Comparison of ENCODE assay signal across 31 cellular contexts in the genomic region with DNA sequence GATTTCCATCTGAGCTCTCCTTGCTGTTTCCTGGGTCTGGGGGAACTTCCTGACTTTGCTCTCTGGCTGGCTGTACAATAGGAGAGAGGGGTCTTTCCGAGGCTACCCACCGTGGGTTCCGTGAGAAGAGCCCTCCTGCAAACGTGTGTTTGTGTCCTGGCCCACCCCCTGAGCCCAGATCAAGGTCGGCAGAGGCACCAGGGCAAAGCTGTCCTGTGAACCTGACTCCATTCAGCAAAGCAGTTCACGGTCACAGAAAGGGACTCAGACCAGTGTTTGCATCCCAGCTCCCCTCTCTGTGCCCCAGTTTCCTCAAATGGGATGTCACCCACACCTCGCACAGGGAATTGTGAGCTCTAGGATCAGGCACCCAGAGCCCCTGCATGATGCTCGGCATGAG.
"Had no signal": no experiment of that assay in that cellular context is flagged by ENCODE, and none has a peak within 500 bp of the region (broad histone marks: within the 10 kb centered on the region; RNA-seq: fewer than 3 reads in every experiment).

No MANE protein-coding gene starts in this region.

- H3K4me3 ChIP-seq: left lung, lower lobe of right lung, ovary, right atrium auricular region, right lobe of liver, smooth muscle cell, stomach, suprapubic skin, thoracic aorta, tibial artery, uterus had no signal

- H3K4me2 ChIP-seq: smooth muscle cell had no signal

- H3K27ac Mint-ChIP-seq: mesothelial cell of epicardium; natural killer cell; progenitor cell of endocrine pancreas; stimulated activated naive B cell treated with anti-CD40 and anti-IgM and Interleukin-4, amounts not matched to agents 10 μg/mL and 1 μg/mL and 100 μg/mL, for 72 hours had no signal

- H3K36me3 ChIP-seq: left lung, lower lobe of right lung, neutrophil, ovary, right atrium auricular region, right lobe of liver, stomach, suprapubic skin, thoracic aorta, tibial artery, uterus had no signal

- H3K27me3 ChIP-seq: ovary, right atrium auricular region, right lobe of liver, suprapubic skin, uterus had no signal

- H3K36me3 Mint-ChIP-seq: mesothelial cell of epicardium; naive B cell; natural killer cell; stimulated activated naive B cell treated with anti-CD40 and anti-IgM and Interleukin-4, amounts not matched to agents 10 μg/mL and 1 μg/mL and 100 μg/mL, for 72 hours had no signal

- H3K4me1 ChIP-seq: left lung, lower lobe of right lung, right atrium auricular region, right lobe of liver, stomach, suprapubic skin, tibial artery, uterus had no signal

- DNase-seq: hypothalamus; immature natural killer cell; kidney; left colon; lower lobe of right lung; mammary epithelial cell; mesenchymal stem cell; naive B cell; natural killer cell; occipital lobe; ovary; right lobe of liver; stimulated activated CD4-positive, alpha-beta T cell treated with anti-CD3 and anti-CD28 coated beads, Interleukin-12 subunit alpha, Interleukin-12 subunit beta, amount 100 ng/mL, for 4 hours; stimulated activated CD4-positive, alpha-beta T cell treated with anti-CD3 and anti-CD28 coated beads, Interleukin-15, amount 100 ng/mL, for 24 hours; stimulated activated CD4-positive, alpha-beta T cell treated with anti-CD3 and anti-CD28 coated beads, Interleukin-2, amount 100 ng/mL, for 24 hours; stimulated activated CD4-positive, alpha-beta T cell treated with anti-CD3 and anti-CD28 coated beads, Interleukin-4, amount 100 ng/mL, for 1 hour; stimulated activated naive B cell treated with anti-CD40 and anti-IgM and Interleukin-4, amounts not matched to agents 10 μg/mL and 1 μg/mL and 100 μg/mL, for 72 hours; stimulated activated naive CD8-positive, alpha-beta T cell treated with anti-CD3 and anti-CD28 coated beads, Interleukin-15, Interleukin-2, amounts not matched to agents 100 U/mL and 50 U/mL, for 24 hours; stomach; tibial artery; trophoblast cell; uterus had no signal

- H3K4me1 Mint-ChIP-seq: naive B cell; stimulated activated naive B cell treated with anti-CD40 and anti-IgM and Interleukin-4, amounts not matched to agents 10 μg/mL and 1 μg/mL and 100 μg/mL, for 72 hours had no signal

- H3K4me3 Mint-ChIP-seq: immature natural killer cell; mesothelial cell of epicardium; natural killer cell; stimulated activated naive B cell treated with anti-CD40 and anti-IgM and Interleukin-4, amounts not matched to agents 10 μg/mL and 1 μg/mL and 100 μg/mL, for 72 hours had no signal

- H3K27ac ChIP-seq: left lung, lower lobe of right lung, neutrophil, ovary, right atrium auricular region, right lobe of liver, stomach, suprapubic skin, thoracic aorta, tibial artery, uterus had no signal

- H3K9me3 Mint-ChIP-seq: immature natural killer cell, mesothelial cell of epicardium, natural killer cell had no signal

- FAIRE-seq: islet of Langerhans, kidney had no signal

- H3K9me3 ChIP-seq: lower lobe of right lung, neutrophil, ovary, right atrium auricular region, right lobe of liver, suprapubic skin, thoracic aorta, uterus had no signal

- ATAC-seq: left colon; left lung; lower lobe of right lung; natural killer cell; stimulated activated naive B cell treated with anti-CD40 and anti-IgM and Interleukin-4, amounts not matched to agents 10 μg/mL and 1 μg/mL and 100 μg/mL, for 72 hours; stimulated activated naive CD8-positive, alpha-beta T cell treated with anti-CD3 and anti-CD28 coated beads, Interleukin-15, Interleukin-2, amounts not matched to agents 100 U/mL and 50 U/mL, for 24 hours had no signal
